29 cellular contexts compared by ENCODE assay signal in genomic region chr6:154840363-154840762, GRCh38.
"Had no signal": no experiment of that assay in that cellular context is flagged by ENCODE, and none has a peak within 500 bp of the region (broad histone marks: within the 10 kb centered on the region; RNA-seq: fewer than 3 reads in every experiment).

No MANE protein-coding gene starts in this region.

- H3K4me1 ChIP-seq: colonic mucosa had no signal

- H3K36me3 ChIP-seq: colonic mucosa, gastrocnemius medialis had no signal

- H3K27ac Mint-ChIP-seq: dendritic cell treated with granulocyte-macrophage colony-stimulating factor and Interleukin-4, amounts not matched to agents 40 ng/mL and 50 ng/mL, for 4 days; effector memory CD8-positive, alpha-beta T cell; endodermal cell had no signal

- H3K9me3 Mint-ChIP-seq: dendritic cell treated with granulocyte-macrophage colony-stimulating factor and Interleukin-4, amounts not matched to agents 40 ng/mL and 50 ng/mL, for 4 days; effector memory CD8-positive, alpha-beta T cell; endodermal cell had no signal

- H3K4me3 Mint-ChIP-seq: dendritic cell treated with granulocyte-macrophage colony-stimulating factor and Interleukin-4, amounts not matched to agents 40 ng/mL and 50 ng/mL, for 4 days; effector memory CD8-positive, alpha-beta T cell; endodermal cell had no signal

- ATAC-seq: effector memory CD8-positive, alpha-beta T cell; esophagus mucosa; foreskin keratinocyte; gastrocnemius medialis; gastroesophageal sphincter; heart left ventricle had no signal

- H3K27me3 ChIP-seq: colonic mucosa, dorsolateral prefrontal cortex, esophagus muscularis mucosa, esophagus squamous epithelium, foreskin keratinocyte, gastrocnemius medialis, gastroesophageal sphincter, heart left ventricle, heart right ventricle had no signal

- H3K4me3 ChIP-seq: colonic mucosa, coronary artery, dorsolateral prefrontal cortex, esophagus muscularis mucosa, esophagus squamous epithelium, gastrocnemius medialis, gastroesophageal sphincter, heart left ventricle, heart right ventricle had no signal

- DNase-seq: colonic mucosa; cortex of kidney; dermis blood vessel endothelial cell; dorsolateral prefrontal cortex; effector CD4-positive, alpha-beta T cell; effector CD8-positive, alpha-beta T cell; effector memory CD4-positive, alpha-beta T cell; effector memory CD8-positive, alpha-beta T cell; endodermal cell; erythroblast; esophagus squamous epithelium; foreskin fibroblast; foreskin keratinocyte; foreskin melanocyte; gastrocnemius medialis; glutamatergic neuron; head of caudate nucleus; heart left ventricle; heart right ventricle had no signal

- H3K27ac ChIP-seq: colonic mucosa, coronary artery, dorsolateral prefrontal cortex, epithelial cell of prostate, esophagus muscularis mucosa, esophagus squamous epithelium, foreskin keratinocyte, gastrocnemius medialis, gastroesophageal sphincter, heart left ventricle, heart right ventricle had no signal

- FAIRE-seq: colon, endometrium, endothelial cell of umbilical vein, frontal cortex had no signal

- H3K27me3 Mint-ChIP-seq: dendritic cell treated with granulocyte-macrophage colony-stimulating factor and Interleukin-4, amounts not matched to agents 40 ng/mL and 50 ng/mL, for 4 days; effector memory CD8-positive, alpha-beta T cell had no signal

- H3K9me3 ChIP-seq: colonic mucosa, esophagus muscularis mucosa, esophagus squamous epithelium, gastrocnemius medialis, gastroesophageal sphincter, heart left ventricle, heart right ventricle had no signal
